8 cellular contexts compared by ENCODE assay signal in genomic region chr4:88697113-88697512, GRCh38. TPM values are rescaled to one million over a fixed set of nuclear protein-coding genes. Genes with fewer than 3 reads are reported as not detected.
DNase-seq lines count a peak whose midpoint lies in the region; ATAC-seq and TF ChIP-seq lines count a peak whose summit lies in the region.

No MANE protein-coding gene starts in this region.

- no peaks in the 10 kb centered on the region for H3K79me2 ChIP-seq in neural cell (replicated peaks; ENCODE audit: insufficient read depth, low read length)

- H3K27ac ChIP-seq in esophagus squamous epithelium (peak overlapping the region; percentile 57 to 83 (median 76)), neural cell (ENCODE audit: low read length) (peak overlapping the region; percentile 59)

- no peaks in the 10 kb centered on the region for H4K20me1 ChIP-seq in neural cell (ENCODE audit: insufficient read depth)

- H3K9ac ChIP-seq in neural cell (ENCODE audit: low read length) = peak overlapping the region; percentile 61

- H2AFZ ChIP-seq in neural cell (ENCODE audit: low read depth, low read length) = no peak overlapping the region

- no peak for TF ChIP-seq RAD21 in neural cell (conservative IDR thresholded peaks at IDR 0.05)

- peak; percentile 29 for ATAC-seq in HG02885 (IDR thresholded peaks at IDR 0.05; ENCODE audit: poor library complexity, unreplicated experiment)
- ATAC-seq in GM18511 (IDR thresholded peaks at IDR 0.05; ENCODE audit: unreplicated experiment) = no peak
- no peak for ATAC-seq in GM19452 (IDR thresholded peaks at IDR 0.05; ENCODE audit: unreplicated experiment)

- no peaks in the 10 kb centered on the region for H3F3A ChIP-seq in neural cell (ENCODE audit: insufficient read depth, low read length, poor library complexity, severe bottlenecking)

- intact Hi-C loops in esophagus squamous epithelium (cut with DNase I) = no loop called here

- peak overlapping the region; percentile 13 for H3K4me2 ChIP-seq in neural cell (ENCODE audit: low read length)

- no peak for TF ChIP-seq CTCF in esophagus squamous epithelium (IDR thresholded peaks at IDR 0.05)
- no peak for TF ChIP-seq CTCF in neural cell (IDR thresholded peaks at IDR 0.05; ENCODE audit: poor library complexity, severe bottlenecking)

- H3K27me3 ChIP-seq in esophagus squamous epithelium (no peaks in the 10 kb centered on the region), neural cell (ENCODE audit: insufficient read depth, low read depth, low read length) (no peaks in the 10 kb centered on the region)

- peak overlapping the region; percentile 43 to 67 (median 62) for H3K4me3 ChIP-seq in esophagus squamous epithelium
- peak overlapping the region; percentile 67 for H3K4me3 ChIP-seq in neural cell (ENCODE audit: low read length)

- WGBS in esophagus squamous epithelium, 2 donors = 36 to 48% methylated on average over 17 of the region's 17 CpGs

- no peaks in the 10 kb centered on the region for H3K9me2 ChIP-seq in neural cell (ENCODE audit: insufficient read depth, low read length)

- TF ChIP-seq EP300 in neural cell (conservative IDR thresholded peaks at IDR 0.05; ENCODE audit: poor library complexity, severe bottlenecking) = no peak

- no peak for TF ChIP-seq POLR2A in esophagus squamous epithelium (IDR thresholded peaks at IDR 0.05)

- H3K4me1 ChIP-seq in esophagus squamous epithelium = peaks cover 0 to 9% (median 0%) of the 10 kb centered on the region in 3 donors

- H3K36me3 ChIP-seq in esophagus squamous epithelium (peaks cover 0 to 51% (median 0%) of the 10 kb centered on the region in 3 donors), neural cell (ENCODE audit: insufficient read depth, low read length) (no peaks in the 10 kb centered on the region)

- H3K9me3 ChIP-seq in esophagus squamous epithelium (no peaks in the 10 kb centered on the region), neural cell (ENCODE audit: low read length) (no peaks in the 10 kb centered on the region)

- DNase-seq in activated CD4-positive, alpha-beta T cell treated with anti-CD3 and anti-CD28 coated beads, Interleukin-2, amount 50 U/mL, for 1 hour = peak; percentile 6
- DNase-seq in esophagus squamous epithelium (lab: John Stamatoyannopoulos, UW) = no peak
- DNase-seq in HT-29 (ENCODE audit: low spot score) = no peak
- no peak for DNase-seq in DMS153 (lab: John Stamatoyannopoulos, UW)

TF ChIP-seq in neural cell, 6 proteins besides CTCF, POLR2A, EP300 and RAD21:
- TF ChIP-seq POLR2AphosphoS5 (IDR thresholded peaks at IDR 0.05) (peak; percentile 20), MXI1 (conservative IDR thresholded peaks at IDR 0.05; ENCODE audit: poor library complexity, severe bottlenecking) (no peak)

RNA-seq across cellular contexts. Expression of gene NAP1L5, which starts 0.5 kb away (rescaled TPM):
- 1 to 10 TPM in 3 of 4 donors, under 1 TPM in 1; 0.42 to 3.1 (median 1.8) TPM for total RNA-seq in esophagus squamous epithelium
- 44.2 and 53.1 TPM in 2 replicates for polyA plus RNA-seq in neural cell
- 37.5 and 41.9 TPM in 2 replicates for polyA minus RNA-seq in neural cell
- total RNA-seq in HT-29 (2014; rRNA removed; shearing (Covaris generic)) = 1.8 and 2.0 TPM in 2 replicates
